ENCODE assay signal across 18 cellular contexts in genomic region chr15:54288049-54288448, GRCh38.
DNase-seq lines count a peak whose midpoint lies in the region; ATAC-seq, FAIRE-seq and TF ChIP-seq lines count a peak whose summit lies in the region.
"Had no signal": no experiment of that assay in that cellular context is flagged by ENCODE, and none has a peak within 500 bp of the region (broad histone marks: within the 10 kb centered on the region; RNA-seq: fewer than 3 reads in every experiment).

No MANE protein-coding gene starts in this region.

- no peak overlapping the region for H3K27ac ChIP-seq in GM12878 (ENCODE audit: control insufficient read depth, insufficient read depth)

- no TSS peak for BruUV-seq in GM12878 (replicated peaks; lab: Mats Ljungman, UMichigan)
- no TSS peak for BruUV-seq in Calu3 (replicated peaks; lab: Mats Ljungman, UMichigan)

- H3K4me1 ChIP-seq in GM12878 (ENCODE audit: control insufficient read depth, insufficient read depth, low read length) = no peaks in the 10 kb centered on the region

- no peak overlapping the region for H3K9ac ChIP-seq in GM12878 (ENCODE audit: control insufficient read depth, insufficient read depth, low read length)

- CTCF ChIA-PET in GM12878 (lab: Yijun Ruan, JAX) (interaction anchor here (0.6 to 7.0 kb wide), 7 partner anchors 59 to 311 kb away, joined by 3 to 35 read pairs (median 4); no protein-coding TSS in a partner anchor), Calu3 (lab: Charles Lee) (no interaction called here)
- CTCF ChIA-PET in activated naive CD4-positive, alpha-beta T cell treated with anti-CD3 and anti-CD28 coated beads for 36 hours (lab: Charles Lee) = no interaction called here

- H2AFZ ChIP-seq in GM12878 (ENCODE audit: control insufficient read depth, low read depth, low read length) = no peak overlapping the region

- no peak overlapping the region for H3K4me2 ChIP-seq in GM12878 (ENCODE audit: control insufficient read depth, insufficient read depth)

- H4K20me1 ChIP-seq in GM12878 (ENCODE audit: control insufficient read depth, insufficient read depth) = no peaks in the 10 kb centered on the region

- ATAC-seq in GM18502 (IDR thresholded peaks at IDR 0.05; ENCODE audit: poor library complexity, unreplicated experiment) (peak; percentile 48), GM21526 (IDR thresholded peaks at IDR 0.05; ENCODE audit: low FRiP score, unreplicated experiment) (peak; percentile 52), HG03025 (IDR thresholded peaks at IDR 0.05; ENCODE audit: low FRiP score, unreplicated experiment) (peak; percentile 57), GM12878 (peak; percentile 60), HG03039 (IDR thresholded peaks at IDR 0.05; ENCODE audit: unreplicated experiment) (no peak)
- ATAC-seq: K562 had no signal

- H3K36me3 Mint-ChIP-seq in Calu3 (ENCODE audit: insufficient read depth, unreplicated experiment) = no peaks in the 10 kb centered on the region
- H3K36me3 Mint-ChIP-seq in activated naive CD4-positive, alpha-beta T cell treated with anti-CD3 and anti-CD28 coated beads for 36 hours (ENCODE audit: low read depth) = no peaks in the 10 kb centered on the region

- H3K9me3 Mint-ChIP-seq in Calu3 (ENCODE audit: low read depth, unreplicated experiment) = peaks cover 2% of the 10 kb centered on the region
- H3K9me3 Mint-ChIP-seq in activated naive CD4-positive, alpha-beta T cell treated with anti-CD3 and anti-CD28 coated beads for 36 hours = no peaks in the 10 kb centered on the region
- H3K9me3 Mint-ChIP-seq: CD4-positive, alpha-beta T cell had no signal

- H3K36me3 ChIP-seq in GM12878 (ENCODE audit: control insufficient read depth in 2 of 2, insufficient read depth in 2 of 2, low read length in 1 of 2) = no peaks in the 10 kb centered on the region

- H3K4me3 Mint-ChIP-seq in Calu3 (ENCODE audit: low read depth, unreplicated experiment) = no peak overlapping the region
- no peak overlapping the region for H3K4me3 Mint-ChIP-seq in activated naive CD4-positive, alpha-beta T cell treated with anti-CD3 and anti-CD28 coated beads for 36 hours
- H3K4me3 Mint-ChIP-seq: B cell; CD4-positive, alpha-beta T cell; HFFc6 had no signal

- H3K4me1 Mint-ChIP-seq in Calu3 (ENCODE audit: low read depth, unreplicated experiment) = no peaks in the 10 kb centered on the region
- no peaks in the 10 kb centered on the region for H3K4me1 Mint-ChIP-seq in activated naive CD4-positive, alpha-beta T cell treated with anti-CD3 and anti-CD28 coated beads for 36 hours (ENCODE audit: low read depth)
- H3K4me1 Mint-ChIP-seq: B cell had no signal

- TF ChIP-seq CTCF in GM12878 (IDR thresholded peaks at IDR 0.05 in 2 of 3, conservative IDR thresholded peaks at IDR 0.05 in 1 of 3; ENCODE audit: control insufficient read depth in 2 of 3, extremely low read depth in 1 of 3, insufficient read depth in 1 of 3, low read depth in 3 of 3, low read length in 3 of 3) (no peak), Calu3 (IDR thresholded peaks at IDR 0.05; ENCODE audit: unreplicated experiment) (no peak)

- TF ChIP-seq POLR2A in GM12878 (IDR thresholded peaks at IDR 0.05; ENCODE audit: low read depth, low read length) = no peak

- RAD21 ChIA-PET in GM12878 (lab: Charles Lee; ENCODE audit: unreplicated experiment) = interaction anchor here (0.8 to 5.9 kb wide), 16 partner anchors 11 to 308 kb away, joined by 3 to 65 read pairs (median 6); no protein-coding TSS in a partner anchor

- no peaks in the 10 kb centered on the region for H3K27me3 Mint-ChIP-seq in Calu3 (ENCODE audit: unreplicated experiment)
- peaks cover 6% of the 10 kb centered on the region for H3K27me3 Mint-ChIP-seq in activated naive CD4-positive, alpha-beta T cell treated with anti-CD3 and anti-CD28 coated beads for 36 hours (ENCODE audit: low read depth)
- H3K27me3 Mint-ChIP-seq: B cell; CD4-positive, alpha-beta T cell had no signal

- H3K27ac Mint-ChIP-seq in Calu3 (ENCODE audit: unreplicated experiment) = no peak overlapping the region
- no peak overlapping the region for H3K27ac Mint-ChIP-seq in activated naive CD4-positive, alpha-beta T cell treated with anti-CD3 and anti-CD28 coated beads for 36 hours
- H3K27ac Mint-ChIP-seq: B cell; CD4-positive, alpha-beta T cell; HFFc6 had no signal

- no peaks in the 10 kb centered on the region for H3K79me2 ChIP-seq in GM12878 (ENCODE audit: control insufficient read depth, insufficient read depth, low read length)

- intact Hi-C loops in GM12878 (cut with micrococcal nuclease; ENCODE audit: unreplicated experiment) = loop anchor here (2.0 to 10.0 kb wide), 8 partner anchors 59 to 817 kb away; partner anchors contain the start of gene UNC13C
- intact Hi-C loops in Calu3 (cut with micrococcal nuclease; ENCODE audit: unreplicated experiment) = loop anchor here (10.0 kb wide), 1 partner anchor 323 kb away; no protein-coding TSS in a partner anchor
- intact Hi-C loops in activated naive CD4-positive, alpha-beta T cell treated with anti-CD3 and anti-CD28 coated beads for 36 hours (cut with micrococcal nuclease) = no loop called here

- POLR2A ChIA-PET in GM12878 (lab: Charles Lee) = interaction anchor here (0.5 to 2.0 kb wide), 6 partner anchors 9 to 206 kb away, joined by 3 to 6 read pairs (median 3); no protein-coding TSS in a partner anchor

- 0% methylated on average over 1 of the region's 1 CpG for WGBS in GM12878 (ENCODE audit: insufficient coverage, insufficient replicate concordance, low lambda C conversion rate, missing lambda C conversion rate)

- H3K4me3 ChIP-seq in GM12878 = no peak overlapping the region
- H3K4me3 ChIP-seq: K562 had no signal

- H3K9me3 ChIP-seq in GM12878 (replicated peaks; ENCODE audit: control insufficient read depth, insufficient read depth, low read length) = no peaks in the 10 kb centered on the region

- SMC1A ChIA-PET in GM12878 (lab: Charles Lee; ENCODE audit: uncharacterized antibody, unreplicated experiment) = interaction anchor here (0.6 to 5.9 kb wide), 38 partner anchors 9 to 325 kb away, joined by 3 to 64 read pairs (median 5); no protein-coding TSS in a partner anchor

- peak; percentile 39 to 41; a peak in 2 of 4 replicates for TF ChIP-seq EP300 in GM12878 (IDR thresholded peaks at IDR 0.05; ENCODE audit: borderline replicate concordance in 1 of 2, control insufficient read depth in 1 of 2, low read depth in 2 of 2, low read length in 2 of 2)

- TF ChIP-seq RAD21 in GM12878 (IDR thresholded peaks at IDR 0.05; ENCODE audit: insufficient read depth, low read depth, low read length) = no peak

- H3K27me3 ChIP-seq in GM12878 (replicated peaks in 1 of 2; ENCODE audit: control insufficient read depth in 2 of 2, insufficient read depth in 2 of 2, low read length in 1 of 2) = no peaks in the 10 kb centered on the region

- no peak for DNase-seq in GM12878 (ENCODE audit: low read depth, low spot score)
- no peak for DNase-seq in Calu3
- no peak for DNase-seq in activated naive CD4-positive, alpha-beta T cell treated with anti-CD3 and anti-CD28 coated beads for 36 hours
- DNase-seq: ACHN; C1 segment of cervical spinal cord; CD4-positive, alpha-beta T cell; DMS79; HCEC 1CT; HFFc6; Karpas-422 had no signal

- in situ Hi-C loops in GM12878 (cut with MboI) = no loop called here

- no peak for FAIRE-seq in GM12878 (lab: Jason Lieb, UNC)
- FAIRE-seq: GM12892, H1, K562 had no signal

TF ChIP-seq in GM12878, 131 proteins besides CTCF, POLR2A, EP300 and RAD21:
- TF ChIP-seq JUNB (IDR thresholded peaks at IDR 0.05) = peak; percentile 60
- TF ChIP-seq RBBP5 (conservative IDR thresholded peaks at IDR 0.05) = no peak
- TF ChIP-seq NFIC (IDR thresholded peaks at IDR 0.05; ENCODE audit: low read depth, low read length) = peak; percentile 61; the same call in 1 of the 2 replicates
- TF ChIP-seq ETV6 (conservative IDR thresholded peaks at IDR 0.05 in 1 of 2, IDR thresholded peaks at IDR 0.05 in 1 of 2; ENCODE audit: borderline replicate concordance in 1 of 2, low read depth in 1 of 2) = peak in 1 of 2 experiments; percentile 80; a peak in 1 of 4 replicates
- no peak for TF ChIP-seq BMI1 (IDR thresholded peaks at IDR 0.05; ENCODE audit: borderline replicate concordance)
- 0 out of 2 replicates have a peak, but pooled peaks have one; percentile 24 for TF ChIP-seq DPF2 (IDR thresholded peaks at IDR 0.05)
- peak; percentile 22; the same call in 1 of the 2 replicates for TF ChIP-seq RUNX3 (IDR thresholded peaks at IDR 0.05; ENCODE audit: low read length)
